Comparison of ENCODE assay signal across 1 cellular context in genomic region chr2:156826342-156826933, GRCh38.
TF ChIP-seq lines count a peak whose summit lies in the region.

No MANE protein-coding gene starts in this region.

TF ChIP-seq in SK-N-SH, 30 proteins besides CTCF, POLR2A, EP300 and RAD21 (continued from another document):
- TF ChIP-seq TCF12 (IDR thresholded peaks at IDR 0.05) (peak; percentile 47), PBX3 (IDR thresholded peaks at IDR 0.05) (no peak), GATA2 (CRISPR knock-in tag; IDR thresholded peaks at IDR 0.05) (no peak), FOXM1 (IDR thresholded peaks at IDR 0.05; ENCODE audit: low read depth) (no peak), NFIC (IDR thresholded peaks at IDR 0.05; ENCODE audit: borderline replicate concordance) (peak; percentile 57; the same call in 1 of the 2 replicates), MEF2A (IDR thresholded peaks at IDR 0.05; ENCODE audit: borderline replicate concordance, low read depth) (no peak), FOXJ3 (CRISPR knock-in tag; IDR thresholded peaks at IDR 0.05) (no peak)
TF ChIP-seq in SK-N-SH: peak in this region for 4.
